ENCODE assay signal across 1 cellular context in the genomic region with DNA sequence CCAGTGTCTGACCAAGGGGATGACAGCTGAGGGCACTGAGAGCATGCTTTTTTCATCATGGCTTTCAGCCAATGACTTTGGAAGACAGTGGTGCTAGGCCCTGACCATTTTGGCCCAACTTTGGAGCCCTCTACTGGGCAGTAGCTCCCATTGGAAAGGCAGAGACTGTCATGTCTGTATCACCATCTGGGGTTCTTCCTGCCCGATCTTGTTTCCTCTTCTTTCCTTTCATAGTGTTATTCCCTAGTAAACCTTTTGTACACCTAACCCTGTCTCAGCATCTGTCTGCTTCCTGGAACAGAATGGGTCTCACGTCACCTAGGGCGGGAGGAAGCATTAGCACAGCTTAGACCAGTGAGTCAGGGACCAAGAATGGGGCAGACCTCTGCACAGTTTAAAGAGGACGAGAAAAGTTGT.
TF ChIP-seq lines count a peak whose summit lies in the region.

No MANE protein-coding gene starts in this region.

TF ChIP-seq in HCT116, 20 proteins besides CTCF, POLR2A, EP300 and RAD21 (continued from another document):
- TF ChIP-seq, protein P1, sequence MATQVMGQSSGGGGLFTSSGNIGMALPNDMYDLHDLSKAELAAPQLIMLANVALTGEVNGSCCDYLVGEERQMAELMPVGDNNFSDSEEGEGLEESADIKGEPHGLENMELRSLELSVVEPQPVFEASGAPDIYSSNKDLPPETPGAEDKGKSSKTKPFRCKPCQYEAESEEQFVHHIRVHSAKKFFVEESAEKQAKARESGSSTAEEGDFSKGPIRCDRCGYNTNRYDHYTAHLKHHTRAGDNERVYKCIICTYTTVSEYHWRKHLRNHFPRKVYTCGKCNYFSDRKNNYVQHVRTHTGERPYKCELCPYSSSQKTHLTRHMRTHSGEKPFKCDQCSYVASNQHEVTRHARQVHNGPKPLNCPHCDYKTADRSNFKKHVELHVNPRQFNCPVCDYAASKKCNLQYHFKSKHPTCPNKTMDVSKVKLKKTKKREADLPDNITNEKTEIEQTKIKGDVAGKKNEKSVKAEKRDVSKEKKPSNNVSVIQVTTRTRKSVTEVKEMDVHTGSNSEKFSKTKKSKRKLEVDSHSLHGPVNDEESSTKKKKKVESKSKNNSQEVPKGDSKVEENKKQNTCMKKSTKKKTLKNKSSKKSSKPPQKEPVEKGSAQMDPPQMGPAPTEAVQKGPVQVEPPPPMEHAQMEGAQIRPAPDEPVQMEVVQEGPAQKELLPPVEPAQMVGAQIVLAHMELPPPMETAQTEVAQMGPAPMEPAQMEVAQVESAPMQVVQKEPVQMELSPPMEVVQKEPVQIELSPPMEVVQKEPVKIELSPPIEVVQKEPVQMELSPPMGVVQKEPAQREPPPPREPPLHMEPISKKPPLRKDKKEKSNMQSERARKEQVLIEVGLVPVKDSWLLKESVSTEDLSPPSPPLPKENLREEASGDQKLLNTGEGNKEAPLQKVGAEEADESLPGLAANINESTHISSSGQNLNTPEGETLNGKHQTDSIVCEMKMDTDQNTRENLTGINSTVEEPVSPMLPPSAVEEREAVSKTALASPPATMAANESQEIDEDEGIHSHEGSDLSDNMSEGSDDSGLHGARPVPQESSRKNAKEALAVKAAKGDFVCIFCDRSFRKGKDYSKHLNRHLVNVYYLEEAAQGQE (IDR thresholded peaks at IDR 0.05; ENCODE audit: low read depth): no peak
